Comparison of ENCODE assay signal across 24 cellular contexts in the genomic region with DNA sequence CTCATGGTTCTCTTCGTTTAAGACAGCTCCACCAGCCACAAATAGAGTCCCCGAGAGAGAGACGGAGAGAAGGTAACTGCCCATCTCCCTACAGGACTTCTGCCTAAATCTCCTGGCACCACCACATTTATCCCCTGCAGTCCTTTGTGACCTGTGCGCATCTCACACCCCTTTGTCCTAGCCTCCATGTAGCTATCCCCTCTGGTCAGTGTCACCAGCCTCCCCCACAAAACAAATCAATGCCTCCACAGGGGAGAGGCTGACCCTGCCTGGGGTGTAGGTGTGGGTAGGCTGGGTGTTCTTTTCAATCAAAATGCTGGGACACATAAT. TPM values are rescaled to one million over a fixed set of nuclear protein-coding genes. Genes with fewer than 3 reads are reported as not detected.
DNase-seq lines count a peak whose midpoint lies in the region; ATAC-seq and TF ChIP-seq lines count a peak whose summit lies in the region.
"Had no signal": no experiment of that assay in that cellular context is flagged by ENCODE, and none has a peak within 500 bp of the region (broad histone marks: within the 10 kb centered on the region; RNA-seq: fewer than 3 reads in every experiment).

A gene (minus strand): TSS at position 101 of the 330 bp plus-strand sequence. CDS start 96 bp downstream, at position 5.

- TF ChIP-seq CTCF in foreskin keratinocyte (conservative IDR thresholded peaks at IDR 0.05): no peak

- no peaks in the 10 kb centered on the region for H3K36me3 ChIP-seq in CD4-positive, alpha-beta memory T cell (ENCODE audit: insufficient read depth, low read length)
- H3K36me3 ChIP-seq: gastroesophageal sphincter had no signal

- intact Hi-C loops in activated CD4-positive, alpha-beta T cell treated with anti-CD3 and anti-CD28 coated beads, Interleukin-2, amount 10 ng/mL, durations not matched to agents 24 days and 14 days (cut with micrococcal nuclease): no loop called here
- intact Hi-C loops in CD4-positive, alpha-beta memory T cell (cut with micrococcal nuclease): no loop called here

- peak within 1 kb of the TSS; percentile 75 for H3K4me3 Mint-ChIP-seq in activated CD4-positive, alpha-beta T cell treated with anti-CD3 and anti-CD28 coated beads, Interleukin-2, amount 10 ng/mL, durations not matched to agents 24 days and 14 days
- peak within 1 kb of the TSS; percentile 4 to 85 (median 64) for H3K4me3 Mint-ChIP-seq in CD4-positive, alpha-beta memory T cell
- H3K4me3 Mint-ChIP-seq in activated T-helper 17 cell treated with anti-CD3 and anti-CD28 coated beads, Interleukin-2, amount 50 U/mL, for 72 hours: peak within 1 kb of the TSS; percentile 78
- peak within 1 kb of the TSS in 8 of 10 donors; percentile 6 to 82 (median 60) for H3K4me3 Mint-ChIP-seq in naive thymus-derived CD8-positive, alpha-beta T cell

- CTCF ChIA-PET in CD4-positive, alpha-beta memory T cell (lab: Charles Lee; ENCODE audit: partially characterized antibody): interaction anchor here (0.7 to 2.5 kb wide), 5 partner anchors 9 to 87 kb away, joined by 3 to 14 read pairs (median 6); no protein-coding TSS in a partner anchor

- H3K27ac Mint-ChIP-seq in activated CD4-positive, alpha-beta T cell treated with anti-CD3 and anti-CD28 coated beads, Interleukin-2, amount 10 ng/mL, durations not matched to agents 24 days and 14 days: peak within 1 kb of the TSS; percentile 91
- H3K27ac Mint-ChIP-seq in CD4-positive, alpha-beta memory T cell: peak within 1 kb of the TSS; percentile 71 to 95 (median 84)
- peak within 1 kb of the TSS; percentile 97 for H3K27ac Mint-ChIP-seq in activated T-helper 17 cell treated with anti-CD3 and anti-CD28 coated beads, Interleukin-2, amount 50 U/mL, for 72 hours
- H3K27ac Mint-ChIP-seq in naive thymus-derived CD8-positive, alpha-beta T cell: peak within 1 kb of the TSS in 8 of 10 donors; percentile 10 to 94 (median 74)

- H3K9me3 ChIP-seq in CD4-positive, alpha-beta memory T cell (ENCODE audit: control insufficient read depth in 1 of 2, low read length in 2 of 2): no peaks in the 10 kb centered on the region
- H3K9me3 ChIP-seq: A549, gastroesophageal sphincter had no signal

- no peak for ATAC-seq in activated T-helper 17 cell treated with anti-CD3 and anti-CD28 coated beads, Interleukin-2, amount 50 U/mL, for 72 hours (replicated peaks)
- no peak for ATAC-seq in naive thymus-derived CD8-positive, alpha-beta T cell
- no peak for ATAC-seq in foreskin keratinocyte
- ATAC-seq in HG03159 (IDR thresholded peaks at IDR 0.05; ENCODE audit: unreplicated experiment): no peak
- ATAC-seq: A549, gastroesophageal sphincter had no signal

- no peaks in the 10 kb centered on the region for H3K27me3 ChIP-seq in CD4-positive, alpha-beta memory T cell (ENCODE audit: insufficient read depth, low read length)
- no peaks in the 10 kb centered on the region for H3K27me3 ChIP-seq in foreskin keratinocyte

- H3K4me3 ChIP-seq in CD4-positive, alpha-beta memory T cell (ENCODE audit: low read length in 2 of 2): peak within 1 kb of the TSS in 1 of 2 donors; percentile 12
- H3K4me3 ChIP-seq: A549, gastroesophageal sphincter had no signal

- H3K27ac ChIP-seq in CD4-positive, alpha-beta memory T cell (ENCODE audit: low read depth, low read length): peak within 1 kb of the TSS; percentile 56
- H3K27ac ChIP-seq in foreskin keratinocyte: no peak within 1 kb of the TSS
- H3K27ac ChIP-seq: A549, C4-2B, gastroesophageal sphincter had no signal

- H3K9me3 Mint-ChIP-seq in activated CD4-positive, alpha-beta T cell treated with anti-CD3 and anti-CD28 coated beads, Interleukin-2, amount 10 ng/mL, durations not matched to agents 24 days and 14 days: peaks cover 4% of the 10 kb centered on the region
- peaks cover 0 to 11% (median 4%) of the 10 kb centered on the region in 8 donors for H3K9me3 Mint-ChIP-seq in CD4-positive, alpha-beta memory T cell
- peaks cover 9% of the 10 kb centered on the region for H3K9me3 Mint-ChIP-seq in activated T-helper 17 cell treated with anti-CD3 and anti-CD28 coated beads, Interleukin-2, amount 50 U/mL, for 72 hours
- H3K9me3 Mint-ChIP-seq in naive thymus-derived CD8-positive, alpha-beta T cell: peaks cover 0 to 21% (median 5%) of the 10 kb centered on the region in 9 donors

- DNase-seq in activated CD4-positive, alpha-beta T cell treated with anti-CD3 and anti-CD28 coated beads, Interleukin-2, amount 10 ng/mL, durations not matched to agents 24 days and 14 days: no peak
- DNase-seq in activated CD4-positive, alpha-beta T cell treated with anti-CD3 and anti-CD28 coated beads for 48 hours: no peak
- DNase-seq in CD4-positive, alpha-beta memory T cell: no peak
- no peak for DNase-seq in naive thymus-derived CD8-positive, alpha-beta T cell
- no peak for DNase-seq in T-helper 9 cell
- DNase-seq in foreskin keratinocyte: no peak
- DNase-seq: DMS153; GDM1; Karpas-422; mammary epithelial cell; NCI-H1048; NCI-H2029 treated with DMSO at 0.1 percent for 48 hours; stimulated activated CD4-positive, alpha-beta T cell treated with anti-CD3 and anti-CD28 coated beads, Interleukin-2, amount 100 ng/mL, for 24 hours had no signal

- peaks cover 3% of the 10 kb centered on the region for H3K36me3 Mint-ChIP-seq in activated CD4-positive, alpha-beta T cell treated with anti-CD3 and anti-CD28 coated beads, Interleukin-2, amount 10 ng/mL, durations not matched to agents 24 days and 14 days (ENCODE audit: low read depth)
- no peaks in the 10 kb centered on the region for H3K36me3 Mint-ChIP-seq in CD4-positive, alpha-beta memory T cell
- no peaks in the 10 kb centered on the region for H3K36me3 Mint-ChIP-seq in activated T-helper 17 cell treated with anti-CD3 and anti-CD28 coated beads, Interleukin-2, amount 50 U/mL, for 72 hours (ENCODE audit: low read depth)
- H3K36me3 Mint-ChIP-seq in naive thymus-derived CD8-positive, alpha-beta T cell: peaks cover 0 to 5% (median 0%) of the 10 kb centered on the region in 3 donors

- H3K27me3 Mint-ChIP-seq in activated CD4-positive, alpha-beta T cell treated with anti-CD3 and anti-CD28 coated beads, Interleukin-2, amount 10 ng/mL, durations not matched to agents 24 days and 14 days: no peaks in the 10 kb centered on the region
- H3K27me3 Mint-ChIP-seq in CD4-positive, alpha-beta memory T cell: no peaks in the 10 kb centered on the region
- no peaks in the 10 kb centered on the region for H3K27me3 Mint-ChIP-seq in activated T-helper 17 cell treated with anti-CD3 and anti-CD28 coated beads, Interleukin-2, amount 50 U/mL, for 72 hours
- H3K27me3 Mint-ChIP-seq in naive thymus-derived CD8-positive, alpha-beta T cell: no peaks in the 10 kb centered on the region

- POLR2A ChIA-PET in CD4-positive, alpha-beta memory T cell (lab: Charles Lee; ENCODE audit: partially characterized antibody): interaction anchor here (1.8 to 11.1 kb wide), 7 partner anchors 8 to 51 kb away, joined by 7 to 171 read pairs (median 12); a partner anchor contains a TSS
- POLR2A ChIA-PET in naive thymus-derived CD8-positive, alpha-beta T cell (lab: Charles Lee): interaction anchor here (0.6 to 36.8 kb wide), 5 partner anchors 9 to 40 kb away, joined by 3 to 990 read pairs (median 8); a partner anchor contains a TSS

- peaks cover 40% of the 10 kb centered on the region for H3K4me1 ChIP-seq in CD4-positive, alpha-beta memory T cell (ENCODE audit: insufficient read depth, low read length)
- H3K4me1 ChIP-seq in foreskin keratinocyte: no peaks in the 10 kb centered on the region
- H3K4me1 ChIP-seq: A549, gastroesophageal sphincter had no signal

- peaks cover 73% of the 10 kb centered on the region for H3K4me1 Mint-ChIP-seq in activated CD4-positive, alpha-beta T cell treated with anti-CD3 and anti-CD28 coated beads, Interleukin-2, amount 10 ng/mL, durations not matched to agents 24 days and 14 days
- H3K4me1 Mint-ChIP-seq in CD4-positive, alpha-beta memory T cell: peaks cover 38 to 85% (median 56%) of the 10 kb centered on the region in 4 donors
- H3K4me1 Mint-ChIP-seq in activated T-helper 17 cell treated with anti-CD3 and anti-CD28 coated beads, Interleukin-2, amount 50 U/mL, for 72 hours: peaks cover 51% of the 10 kb centered on the region
- H3K4me1 Mint-ChIP-seq in naive thymus-derived CD8-positive, alpha-beta T cell: peaks cover 30 to 54% (median 42%) of the 10 kb centered on the region in 4 donors

RNA-seq across cellular contexts. Expression of the gene that starts here (rescaled TPM):
- 0.19 and 0.36 TPM in 2 replicates for total RNA-seq in activated CD4-positive, alpha-beta T cell treated with anti-CD3 and anti-CD28 coated beads, Interleukin-2, amount 10 ng/mL, durations not matched to agents 24 days and 14 days
- total RNA-seq in CD4-positive, alpha-beta memory T cell: not detected
- not detected for polyA plus RNA-seq in CD4-positive, alpha-beta memory T cell
- under 1 TPM; 0.09 to 0.85 TPM for total RNA-seq in activated T-helper 17 cell treated with anti-CD3 and anti-CD28 coated beads, Interleukin-2, amount 50 U/mL, for 72 hours
- total RNA-seq in naive thymus-derived CD8-positive, alpha-beta T cell: not detected
- not detected for polyA plus RNA-seq in naive thymus-derived CD8-positive, alpha-beta T cell
- not detected in 2 replicates for total RNA-seq in foreskin keratinocyte
- not detected in 2 replicates for polyA plus RNA-seq in foreskin keratinocyte
- total RNA-seq: gastroesophageal sphincter, kidney epithelial cell, mammary epithelial cell, myocyte, NCI-H460, posterior vena cava, subcutaneous adipose tissue had no signal
- polyA plus RNA-seq: A549, esophagus, mammary epithelial cell had no signal
